In genomic region chr3:75906555-75907112, GRCh38 we compare ENCODE assay signal across 8 cellular contexts.
DNase-seq lines count a peak whose midpoint lies in the region; ATAC-seq and TF ChIP-seq lines count a peak whose summit lies in the region.

No MANE protein-coding gene starts in this region.

- DNase-seq in AG04450 (ENCODE audit: low read depth, low spot score), result peak; percentile 18
- DNase-seq in LNCaP clone FGC (ENCODE audit: low read depth), result no peak
- DNase-seq in brain pericyte (ENCODE audit: low read depth, low spot score), result peak; percentile 36
- DNase-seq in activated naive CD4-positive, alpha-beta T cell treated with anti-CD3 and anti-CD28 coated beads, Interleukin-2, amount 50 U/mL, for 16 hours, result no peak
- DNase-seq in activated naive CD4-positive, alpha-beta T cell treated with Interleukin-2 at 50 U/mL for 16 hours, result no peak
- no peak for DNase-seq in CD14-positive monocyte (ENCODE audit: low spot score)

- peak overlapping the region in 1 of 2 donors; percentile 42 for H3K4me3 Mint-ChIP-seq in CD14-positive monocyte

- H3K4me1 ChIP-seq in liver (ENCODE audit: control insufficient read depth in 4 of 4, insufficient read depth in 4 of 4, low read length in 3 of 4), result no peaks in the 10 kb centered on the region

- CTCF ChIA-PET in AG04450 (lab: Charles Lee), result interaction anchor here (0.6 to 1.6 kb wide), 8 partner anchors 10 to 299 kb away, joined by 3 to 6 read pairs (median 3); no protein-coding TSS in a partner anchor

- no peaks in the 10 kb centered on the region for H3K4me1 Mint-ChIP-seq in CD14-positive monocyte

- TF ChIP-seq RAD21 in liver (IDR thresholded peaks at IDR 0.05), result no peak

- H3K9me3 Mint-ChIP-seq in CD14-positive monocyte, result peaks cover 0 to 12% (median under 1%) of the 10 kb centered on the region in 7 donors

- H3K27me3 ChIP-seq in AG04450 (ENCODE audit: control insufficient read depth, insufficient read depth, low read length) (no peaks in the 10 kb centered on the region), liver (ENCODE audit: control insufficient read depth in 4 of 4, insufficient read depth in 4 of 4, low read length in 3 of 4) (peaks cover 0 to 2% (median 0%) of the 10 kb centered on the region in 4 donors)

- H3K27me3 Mint-ChIP-seq in CD14-positive monocyte (ENCODE audit: low read depth in 3 of 3), result peaks cover 10 to 18% (median 14%) of the 10 kb centered on the region in 3 donors

- TF ChIP-seq CTCF in AG04450 (IDR thresholded peaks at IDR 0.05; ENCODE audit: low read depth, low read length), result peak; percentile 53
- peak; percentile 54 for TF ChIP-seq CTCF in LNCaP clone FGC (IDR thresholded peaks at IDR 0.05; ENCODE audit: control insufficient read depth, extremely low read depth, insufficient read depth)
- TF ChIP-seq CTCF in liver (IDR thresholded peaks at IDR 0.05; ENCODE audit: low read depth, low read length, missing input control), result no peak
- TF ChIP-seq CTCF in CD14-positive monocyte (IDR thresholded peaks at IDR 0.05), result no peak

- POLR2A ChIA-PET in AG04450 (lab: Yijun Ruan, JAX), result no interaction called here

- no peak for ATAC-seq in HG03521 (IDR thresholded peaks at IDR 0.05; ENCODE audit: unreplicated experiment)

- H3K27ac ChIP-seq in AG04450 (ENCODE audit: low read depth, low read length) (no peak overlapping the region), liver (ENCODE audit: low read depth in 1 of 2, low read length in 2 of 2) (no peak overlapping the region)

- H3K27ac Mint-ChIP-seq in CD14-positive monocyte, result no peak overlapping the region

- WGBS in liver, result 4% methylated on average over 37 of the region's 37 CpGs

- no peak overlapping the region for H3K9ac ChIP-seq in liver (ENCODE audit: low read depth in 1 of 2, low read length in 2 of 2)

- H3K9me3 ChIP-seq in AG04450 (ENCODE audit: control insufficient read depth, insufficient read depth, low read length) (no peaks in the 10 kb centered on the region), liver (ENCODE audit: control insufficient read depth in 4 of 4, low read length in 3 of 4) (no peaks in the 10 kb centered on the region)

- intact Hi-C loops in CD14-positive monocyte (cut with micrococcal nuclease), result no loop called here

- peak overlapping the region; percentile 67 for H3K4me3 ChIP-seq in AG04450 (ENCODE audit: low read depth, low read length)
- H3K4me3 ChIP-seq in LNCaP clone FGC (ENCODE audit: low read depth, low read length), result no peak overlapping the region
- H3K4me3 ChIP-seq in liver (ENCODE audit: low read depth in 1 of 3, low read length in 3 of 3), result peak overlapping the region in 2 of 3 donors; percentile 1 to 32

- H3K36me3 Mint-ChIP-seq in CD14-positive monocyte, result no peaks in the 10 kb centered on the region

- H3K36me3 ChIP-seq in liver (ENCODE audit: control insufficient read depth in 4 of 4, insufficient read depth in 3 of 4, low read depth in 1 of 4, low read length in 3 of 4), result no peaks in the 10 kb centered on the region

TF ChIP-seq in liver, 16 proteins besides CTCF, POLR2A, EP300 and RAD21:
- no peak for TF ChIP-seq ATF3 (IDR thresholded peaks at IDR 0.05)
- no peak for TF ChIP-seq SP1 (IDR thresholded peaks at IDR 0.05)
- no peak for TF ChIP-seq NR2F2 (IDR thresholded peaks at IDR 0.05)
- no peak for TF ChIP-seq JUND (IDR thresholded peaks at IDR 0.05)
- TF ChIP-seq, protein P1, sequence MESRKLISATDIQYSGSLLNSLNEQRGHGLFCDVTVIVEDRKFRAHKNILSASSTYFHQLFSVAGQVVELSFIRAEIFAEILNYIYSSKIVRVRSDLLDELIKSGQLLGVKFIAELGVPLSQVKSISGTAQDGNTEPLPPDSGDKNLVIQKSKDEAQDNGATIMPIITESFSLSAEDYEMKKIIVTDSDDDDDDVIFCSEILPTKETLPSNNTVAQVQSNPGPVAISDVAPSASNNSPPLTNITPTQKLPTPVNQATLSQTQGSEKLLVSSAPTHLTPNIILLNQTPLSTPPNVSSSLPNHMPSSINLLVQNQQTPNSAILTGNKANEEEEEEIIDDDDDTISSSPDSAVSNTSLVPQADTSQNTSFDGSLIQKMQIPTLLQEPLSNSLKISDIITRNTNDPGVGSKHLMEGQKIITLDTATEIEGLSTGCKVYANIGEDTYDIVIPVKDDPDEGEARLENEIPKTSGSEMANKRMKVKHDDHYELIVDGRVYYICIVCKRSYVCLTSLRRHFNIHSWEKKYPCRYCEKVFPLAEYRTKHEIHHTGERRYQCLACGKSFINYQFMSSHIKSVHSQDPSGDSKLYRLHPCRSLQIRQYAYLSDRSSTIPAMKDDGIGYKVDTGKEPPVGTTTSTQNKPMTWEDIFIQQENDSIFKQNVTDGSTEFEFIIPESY (IDR thresholded peaks at IDR 0.05), result no peak
- no peak for TF ChIP-seq HNF4G (IDR thresholded peaks at IDR 0.05)
- TF ChIP-seq EGR1 (IDR thresholded peaks at IDR 0.05; ENCODE audit: low read depth in 2 of 2), result no peak
- no peak for TF ChIP-seq GABPA (IDR thresholded peaks at IDR 0.05 in 1 of 2, conservative IDR thresholded peaks at IDR 0.05 in 1 of 2)
- no peak for TF ChIP-seq YY1 (IDR thresholded peaks at IDR 0.05)
- no peak for TF ChIP-seq FOXA2 (IDR thresholded peaks at IDR 0.05)
- TF ChIP-seq TAF1 (conservative IDR thresholded peaks at IDR 0.05), result no peak

Comparison
In these comparisons a context has a peak if more than half of its experiments do, and no peak if none do; other contexts are left out.
1. DNase-seq: peak in AG04450 (single experiment) and brain pericyte (single experiment); none in LNCaP clone FGC (single experiment), activated naive CD4-positive, alpha-beta T cell treated with anti-CD3 and anti-CD28 coated beads, Interleukin-2, amount 50 U/mL, for 16 hours (single experiment), activated naive CD4-positive, alpha-beta T cell treated with Interleukin-2 at 50 U/mL for 16 hours (single experiment) and CD14-positive monocyte (single experiment).
2. CTCF ChIP-seq: peak in AG04450 (single experiment) and LNCaP clone FGC (single experiment); none in liver (single experiment) and CD14-positive monocyte (single experiment).